ENCODE assay signal across 21 cellular contexts in the genomic region with DNA sequence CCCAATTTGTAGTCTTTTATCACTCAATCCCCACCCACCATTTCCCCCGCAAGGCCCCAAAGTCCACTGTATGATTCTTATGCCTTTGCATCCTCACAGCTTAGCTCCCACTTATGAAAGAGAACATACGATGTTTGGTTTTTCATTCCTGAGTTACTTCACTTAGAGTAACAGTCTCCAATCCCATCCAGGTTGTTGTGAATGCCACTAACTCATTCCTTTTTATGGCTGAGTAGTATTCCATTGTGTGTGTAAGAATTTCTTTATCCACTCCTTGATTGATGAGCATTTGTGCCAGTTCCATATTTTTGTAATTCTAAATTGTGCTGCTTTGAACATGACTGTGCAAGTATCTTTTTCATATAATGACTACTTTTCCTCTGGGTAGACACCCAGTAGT.
DNase-seq lines count a peak whose midpoint lies in the region; ATAC-seq and TF ChIP-seq lines count a peak whose summit lies in the region.
"Had no signal": no experiment of that assay in that cellular context is flagged by ENCODE, and none has a peak within 500 bp of the region (broad histone marks: within the 10 kb centered on the region; RNA-seq: fewer than 3 reads in every experiment).

No MANE protein-coding gene starts in this region.

- in situ Hi-C loops in G401 (cut with HindIII; ENCODE audit: low sequenced_read_pairs): no loop called here

- CTCF ChIA-PET in PC-3 (lab: Charles Lee): no interaction called here

- TSS peak; percentile 12 for BruUV-seq in PC-3 (replicated peaks; lab: Mats Ljungman, UMichigan)

- H3K27me3 Mint-ChIP-seq in activated CD4-positive, alpha-beta T cell treated with anti-CD3 and anti-CD28 coated beads, Interleukin-2, amount 10 ng/mL, durations not matched to agents 24 days and 14 days: no peaks in the 10 kb centered on the region
- H3K27me3 Mint-ChIP-seq in glutamatergic neuron (ENCODE audit: unreplicated experiment): no peaks in the 10 kb centered on the region
- H3K27me3 Mint-ChIP-seq: B cell; CD4-positive, alpha-beta T cell had no signal

- no peaks in the 10 kb centered on the region for H3K9me2 ChIP-seq in PC-3 (replicated peaks; ENCODE audit: low read length)

- no peaks in the 10 kb centered on the region for H4K20me1 ChIP-seq in PC-3 (ENCODE audit: low read length)

- no peak overlapping the region for H3K27ac Mint-ChIP-seq in activated CD4-positive, alpha-beta T cell treated with anti-CD3 and anti-CD28 coated beads, Interleukin-2, amount 10 ng/mL, durations not matched to agents 24 days and 14 days
- peak overlapping the region; percentile 11 for H3K27ac Mint-ChIP-seq in glutamatergic neuron (ENCODE audit: unreplicated experiment)
- H3K27ac Mint-ChIP-seq: B cell; CD4-positive, alpha-beta T cell; CD8-positive, alpha-beta T cell had no signal

- H3K27ac ChIP-seq in PC-3 (ENCODE audit: low read length): no peak overlapping the region
- H3K27ac ChIP-seq: 22Rv1; A549; BLaER1 treated with 17β-estradiol and CSF1 and Interleukin-3, amounts not matched to agents 10 nM and 100 nM; C4-2B had no signal

- peaks cover 5% of the 10 kb centered on the region for H3F3A ChIP-seq in PC-3 (ENCODE audit: low read length, unreplicated experiment)

- H2AFZ ChIP-seq in PC-3 (ENCODE audit: low read length): no peak overlapping the region

- peaks cover 6% of the 10 kb centered on the region for H3K36me3 Mint-ChIP-seq in activated CD4-positive, alpha-beta T cell treated with anti-CD3 and anti-CD28 coated beads, Interleukin-2, amount 10 ng/mL, durations not matched to agents 24 days and 14 days (ENCODE audit: low read depth)
- no peaks in the 10 kb centered on the region for H3K36me3 Mint-ChIP-seq in glutamatergic neuron (ENCODE audit: unreplicated experiment)

- H3K9me3 ChIP-seq in PC-3 (ENCODE audit: low read length): no peaks in the 10 kb centered on the region
- H3K9me3 ChIP-seq: A549; BLaER1 treated with 17β-estradiol and CSF1 and Interleukin-3, amounts not matched to agents 10 nM and 100 nM; Caco-2 had no signal

- no peaks in the 10 kb centered on the region for H3K9me3 Mint-ChIP-seq in activated CD4-positive, alpha-beta T cell treated with anti-CD3 and anti-CD28 coated beads, Interleukin-2, amount 10 ng/mL, durations not matched to agents 24 days and 14 days
- peaks cover 5% of the 10 kb centered on the region for H3K9me3 Mint-ChIP-seq in glutamatergic neuron (ENCODE audit: unreplicated experiment)
- H3K9me3 Mint-ChIP-seq: CD4-positive, alpha-beta T cell; CD8-positive, alpha-beta T cell had no signal

- no peaks in the 10 kb centered on the region for H3K27me3 ChIP-seq in PC-3 (ENCODE audit: low read length)
- H3K27me3 ChIP-seq: BLaER1 treated with 17β-estradiol and CSF1 and Interleukin-3, amounts not matched to agents 10 nM and 100 nM had no signal

- no peak overlapping the region for H3K4me3 ChIP-seq in PC-3 (ENCODE audit: low read length)
- H3K4me3 ChIP-seq: A549; BLaER1 treated with 17β-estradiol and CSF1 and Interleukin-3, amounts not matched to agents 10 nM and 100 nM; GM12878 had no signal

- H3K4me1 ChIP-seq in PC-3 (ENCODE audit: insufficient read depth, low read length): no peaks in the 10 kb centered on the region
- H3K4me1 ChIP-seq: BLaER1 treated with 17β-estradiol and CSF1 and Interleukin-3, amounts not matched to agents 10 nM and 100 nM; Caco-2 had no signal

- ATAC-seq in PC-3: no peak
- ATAC-seq: A549; CD8-positive, alpha-beta T cell; GM12878 had no signal

- no peak overlapping the region for H3K9ac ChIP-seq in PC-3 (ENCODE audit: low read length)
- H3K9ac ChIP-seq: BLaER1 treated with 17β-estradiol and CSF1 and Interleukin-3, amounts not matched to agents 10 nM and 100 nM had no signal

- TF ChIP-seq CTCF in PC-3 (conservative IDR thresholded peaks at IDR 0.05; ENCODE audit: low read depth, low read length) (no peak), glutamatergic neuron (IDR thresholded peaks at IDR 0.05; ENCODE audit: partially characterized antibody, unreplicated experiment) (no peak)

- intact Hi-C loops in activated CD4-positive, alpha-beta T cell treated with anti-CD3 and anti-CD28 coated beads, Interleukin-2, amount 10 ng/mL, durations not matched to agents 24 days and 14 days (cut with micrococcal nuclease): no loop called here
- intact Hi-C loops in PC-3 (cut with micrococcal nuclease): no loop called here

- no peak overlapping the region for H3K4me3 Mint-ChIP-seq in activated CD4-positive, alpha-beta T cell treated with anti-CD3 and anti-CD28 coated beads, Interleukin-2, amount 10 ng/mL, durations not matched to agents 24 days and 14 days
- no peak overlapping the region for H3K4me3 Mint-ChIP-seq in glutamatergic neuron (ENCODE audit: unreplicated experiment)
- H3K4me3 Mint-ChIP-seq: B cell; CD4-positive, alpha-beta T cell; CD8-positive, alpha-beta T cell had no signal

- H3K79me2 ChIP-seq in PC-3 (ENCODE audit: low read length): peaks cover 16% of the 10 kb centered on the region

- DNase-seq in activated CD4-positive, alpha-beta T cell treated with anti-CD3 and anti-CD28 coated beads, Interleukin-2, amount 10 ng/mL, durations not matched to agents 24 days and 14 days: peak; percentile 39
- DNase-seq in activated CD4-positive, alpha-beta T cell treated with anti-CD3 and anti-CD28 coated beads, Interleukin-2, amount 50 U/mL, for 1 hour: no peak
- DNase-seq in PC-3: no peak
- no peak for DNase-seq in glutamatergic neuron
- DNase-seq in AG20443 (ENCODE audit: low spot score): no peak
- no peak for DNase-seq in medulla oblongata (ENCODE audit: extremely low spot score)
- DNase-seq in G401 (ENCODE audit: low spot score): no peak
- DNase-seq: ACHN; AML-193; Caco-2; Calu3; CD4-positive, alpha-beta T cell; CD8-positive, alpha-beta T cell; DMS79 treated with DMSO at 0.1 percent for 48 hours; GDM1 had no signal

- H3K36me3 ChIP-seq in PC-3 (ENCODE audit: low read depth, low read length): no peaks in the 10 kb centered on the region

- no peaks in the 10 kb centered on the region for H3K4me1 Mint-ChIP-seq in activated CD4-positive, alpha-beta T cell treated with anti-CD3 and anti-CD28 coated beads, Interleukin-2, amount 10 ng/mL, durations not matched to agents 24 days and 14 days
- H3K4me1 Mint-ChIP-seq in glutamatergic neuron (ENCODE audit: low read depth, unreplicated experiment): no peaks in the 10 kb centered on the region

- H3K4me2 ChIP-seq in PC-3 (ENCODE audit: low read length): no peak overlapping the region
- H3K4me2 ChIP-seq: BLaER1 treated with 17β-estradiol and CSF1 and Interleukin-3, amounts not matched to agents 10 nM and 100 nM had no signal

- POLR2A ChIA-PET in PC-3 (lab: Charles Lee; ENCODE audit: unreplicated experiment): no interaction called here
